In genomic region chr10:91597397-91597881, GRCh38 we compare ENCODE assay signal across 10 cellular contexts. TPM values are rescaled to one million over a fixed set of nuclear protein-coding genes. Genes with fewer than 3 reads are reported as not detected.
DNase-seq lines count a peak whose midpoint lies in the region; ATAC-seq and TF ChIP-seq lines count a peak whose summit lies in the region.
"Had no signal": no experiment of that assay in that cellular context is flagged by ENCODE, and none has a peak within 500 bp of the region (broad histone marks: within the 10 kb centered on the region; RNA-seq: fewer than 3 reads in every experiment).

No MANE protein-coding gene starts in this region.

- peaks cover 17% of the 10 kb centered on the region for H3K4me1 ChIP-seq in PC-9 (replicated peaks; ENCODE audit: insufficient read depth)

- intact Hi-C loops in PC-9 (cut with micrococcal nuclease; ENCODE audit: unreplicated experiment): no loop called here

- CTCF ChIA-PET in PC-9 (lab: Charles Lee): no interaction called here

- POLR2A ChIA-PET in PC-9 (lab: Charles Lee; ENCODE audit: unreplicated experiment): no interaction called here

- no peaks in the 10 kb centered on the region for H3K9me2 ChIP-seq in PC-9 (ENCODE audit: insufficient read depth)

- peak; percentile 23 for DNase-seq in DMS153 treated with DMSO at 0.1 percent for 48 hours (lab: John Stamatoyannopoulos, UW; ENCODE audit: unreplicated experiment)
- DNase-seq in RPMI7951 (ENCODE audit: low read depth): peak; percentile 46
- DNase-seq in fibroblast of villous mesenchyme (ENCODE audit: low read depth): peak; percentile 80
- DNase-seq in putamen (ENCODE audit: low spot score): peak; percentile 48
- no peak for DNase-seq in NCI-H2107 treated with DMSO at 0.1 percent for 48 hours (lab: John Stamatoyannopoulos, UW; ENCODE audit: unreplicated experiment)
- no peak for DNase-seq in activated CD4-positive, CD25-positive, alpha-beta regulatory T cell treated with anti-CD3 and anti-CD28 coated beads, Interleukin-2, amount 50 U/mL, for 72 hours
- DNase-seq in PC-9: no peak
- DNase-seq: activated T-cell treated with anti-CD3 and anti-CD28 coated beads, Interleukin-2, amount 50 U/mL, for 1 hour; Peyer's patch had no signal

- no peak overlapping the region for H3K4me3 ChIP-seq in fibroblast of villous mesenchyme (ENCODE audit: low read depth, low read length)
- H3K4me3 ChIP-seq in PC-9: no peak overlapping the region
- H3K4me3 ChIP-seq: Peyer's patch had no signal

- H2AFZ ChIP-seq in PC-9: no peak overlapping the region

- ATAC-seq in GM21381 (IDR thresholded peaks at IDR 0.05; ENCODE audit: unreplicated experiment): no peak

- TF ChIP-seq CTCF in fibroblast of villous mesenchyme (IDR thresholded peaks at IDR 0.05; ENCODE audit: insufficient read depth, low read depth, low read length) (no peak), PC-9 (conservative IDR thresholded peaks at IDR 0.05) (no peak)

- no peaks in the 10 kb centered on the region for H3K79me2 ChIP-seq in PC-9 (ENCODE audit: low read depth)

- H3K27ac ChIP-seq in PC-9: no peak overlapping the region

- H4K20me1 ChIP-seq in PC-9 (ENCODE audit: insufficient read depth): no peaks in the 10 kb centered on the region

- no TSS peak for BruUV-seq in PC-9 (replicated peaks; lab: Mats Ljungman, UMichigan)

- H3K27me3 ChIP-seq in PC-9 (ENCODE audit: insufficient read depth, low read depth): no peaks in the 10 kb centered on the region
- H3K27me3 ChIP-seq: Peyer's patch had no signal

- no peak overlapping the region for H3K4me2 ChIP-seq in PC-9

- peaks cover 5% of the 10 kb centered on the region; the same call in 1 of the 2 replicates for H3F3A ChIP-seq in PC-9 (ENCODE audit: insufficient read depth, low read depth)

- no peaks in the 10 kb centered on the region for H3K36me3 ChIP-seq in PC-9 (ENCODE audit: low read depth)
- H3K36me3 ChIP-seq: Peyer's patch had no signal

- no peaks in the 10 kb centered on the region for H3K9me3 ChIP-seq in PC-9 (ENCODE audit: insufficient read depth, low read depth)
- H3K9me3 ChIP-seq: Peyer's patch had no signal

RNA-seq across cellular contexts. Expression of gene PPP1R3C, which starts 35.4 kb away (rescaled TPM):
- not detected in 2 replicates for total RNA-seq in RPMI7951 (2014; rRNA removed; shearing (Covaris generic))
- total RNA-seq in fibroblast of villous mesenchyme (57.0 and 109 TPM in 2 replicates), PC-9 (2021) (1.5 and 1.8 TPM in 2 replicates)

Comparison
In these comparisons a context has a peak if more than half of its experiments do, and no peak if none do; other contexts are left out.
1. DNase-seq: peak in DMS153 treated with DMSO at 0.1 percent for 48 hours (single experiment), RPMI7951 (single experiment), fibroblast of villous mesenchyme (single experiment) and putamen (single experiment); none in NCI-H2107 treated with DMSO at 0.1 percent for 48 hours (single experiment), activated CD4-positive, CD25-positive, alpha-beta regulatory T cell treated with anti-CD3 and anti-CD28 coated beads, Interleukin-2, amount 50 U/mL, for 72 hours (single experiment) and PC-9 (0 of 2).
2. RNA of gene PPP1R3C, which starts 35.4 kb away (total RNA-seq): 57.0 to 109 TPM in fibroblast of villous mesenchyme; 1.5 to 1.8 TPM in PC-9 and not detected in RPMI7951; every median in the first group is over 10 times any median in the second.